8 cellular contexts compared by ENCODE assay signal in genomic region chr10:100518761-100519241, GRCh38. TPM values are rescaled to one million over a fixed set of nuclear protein-coding genes. Genes with fewer than 3 reads are reported as not detected.
A peak's percentile ranks its signal among the peaks of the same experiment; 100 is the strongest.
DNase-seq lines count a peak whose midpoint lies in the region; ATAC-seq and TF ChIP-seq lines count a peak whose summit lies in the region.

No MANE protein-coding gene starts in this region.

- H3K4me3 ChIP-seq in HFF-Myc (replicated peaks; ENCODE audit: low read depth, low read length) (peak overlapping the region; percentile 38), PC-3 (ENCODE audit: low read length) (no peak overlapping the region)

- no peaks in the 10 kb centered on the region for H3F3A ChIP-seq in PC-3 (ENCODE audit: low read length, unreplicated experiment)

- no peaks in the 10 kb centered on the region for H3K9me3 ChIP-seq in CD4-positive, alpha-beta T cell (ENCODE audit: control insufficient read depth, low read length)
- H3K9me3 ChIP-seq in PC-3 (ENCODE audit: low read length): no peaks in the 10 kb centered on the region

- intact Hi-C loops in CD4-positive, alpha-beta T cell (cut with DNase I, micrococcal nuclease): loop anchor here (1.0 to 2.0 kb wide), 4 partner anchors 10 to 84 kb away; no protein-coding TSS in a partner anchor
- intact Hi-C loops in PC-3 (cut with micrococcal nuclease): loop anchor here (1.0 kb wide), 2 partner anchors 84 to 360 kb away; no protein-coding TSS in a partner anchor

- TF ChIP-seq CTCF in CD4-positive, alpha-beta T cell (IDR thresholded peaks at IDR 0.05): peak; percentile 88
- peak; percentile 63 for TF ChIP-seq CTCF in HFF-Myc (IDR thresholded peaks at IDR 0.05; ENCODE audit: low read depth, low read length, missing control alignments)
- peak; percentile 74 for TF ChIP-seq CTCF in PC-3 (conservative IDR thresholded peaks at IDR 0.05; ENCODE audit: low read depth, low read length)
- TF ChIP-seq CTCF in nephron progenitor cell (IDR thresholded peaks at IDR 0.05): peak; percentile 74

- no peak overlapping the region for H3K9ac ChIP-seq in PC-3 (ENCODE audit: low read length)

- H3K4me3 Mint-ChIP-seq in CD4-positive, alpha-beta T cell: no peak overlapping the region
- peak overlapping the region; percentile 95 for H3K4me3 Mint-ChIP-seq in nephron progenitor cell

- H3K36me3 ChIP-seq in PC-3 (ENCODE audit: low read depth, low read length): no peaks in the 10 kb centered on the region

- no peak overlapping the region for H3K4me2 ChIP-seq in PC-3 (ENCODE audit: low read length)

- peak; percentile 80 for ATAC-seq in CD4-positive, alpha-beta T cell (ENCODE audit: poor library complexity)
- ATAC-seq in PC-3: peak; percentile 41

- H3K27me3 ChIP-seq in CD4-positive, alpha-beta T cell (ENCODE audit: control insufficient read depth, insufficient read depth, low read length): no peaks in the 10 kb centered on the region
- H3K27me3 ChIP-seq in PC-3 (ENCODE audit: low read length): no peaks in the 10 kb centered on the region

- no peak overlapping the region for H2AFZ ChIP-seq in PC-3 (ENCODE audit: low read length)

- POLR2A ChIA-PET in CD4-positive, alpha-beta T cell (lab: Charles Lee): interaction anchor here (0.6 to 2.0 kb wide), 8 partner anchors 9 to 80 kb away, joined by 3 to 25 read pairs (median 4); partner anchors contain the start of genes HIF1AN and NDUFB8
- POLR2A ChIA-PET in PC-3 (lab: Charles Lee; ENCODE audit: unreplicated experiment): no interaction called here

- peak; percentile 38 to 57 (median 50) for DNase-seq in CD4-positive, alpha-beta T cell
- DNase-seq in HFF-Myc (ENCODE audit: extremely low read depth, low read depth): peak; percentile 44
- peak; percentile 73 for DNase-seq in PC-3
- peak; percentile 46 for DNase-seq in activated gamma-delta T cell treated with anti-CD3 and anti-CD28 coated beads, Interleukin-2, amount 50 U/mL, for 16 hours (ENCODE audit: low read depth)
- peak; percentile 39 for DNase-seq in fibroblast of the conjunctiva (ENCODE audit: low read depth)
- peak; percentile 79 for DNase-seq in nephron progenitor cell
- peak; percentile 64 for DNase-seq in ureter (ENCODE audit: low spot score)
- DNase-seq in NK-92 (lab: John Stamatoyannopoulos, UW; ENCODE audit: unreplicated experiment): no peak

- no peak overlapping the region for H3K27ac ChIP-seq in CD4-positive, alpha-beta T cell (ENCODE audit: low read depth, low read length)
- no peak overlapping the region for H3K27ac ChIP-seq in PC-3 (ENCODE audit: low read length)

- H3K9me3 Mint-ChIP-seq in CD4-positive, alpha-beta T cell: no peaks in the 10 kb centered on the region
- no peaks in the 10 kb centered on the region for H3K9me3 Mint-ChIP-seq in nephron progenitor cell

- H3K36me3 Mint-ChIP-seq in CD4-positive, alpha-beta T cell (ENCODE audit: low read depth): peaks cover 50% of the 10 kb centered on the region
- H3K36me3 Mint-ChIP-seq in nephron progenitor cell (ENCODE audit: low read depth): peaks cover 18% of the 10 kb centered on the region

- H3K9me2 ChIP-seq in PC-3 (replicated peaks; ENCODE audit: low read length): no peaks in the 10 kb centered on the region

- peaks cover 24% of the 10 kb centered on the region for H3K4me1 ChIP-seq in PC-3 (ENCODE audit: insufficient read depth, low read length)

- no peaks in the 10 kb centered on the region for H3K79me2 ChIP-seq in PC-3 (ENCODE audit: low read length)

- H4K20me1 ChIP-seq in PC-3 (ENCODE audit: low read length): no peaks in the 10 kb centered on the region

- BruUV-seq in PC-3 (replicated peaks; lab: Mats Ljungman, UMichigan): no TSS peak

- H3K27ac Mint-ChIP-seq in CD4-positive, alpha-beta T cell: peak overlapping the region; percentile 29
- no peak overlapping the region for H3K27ac Mint-ChIP-seq in nephron progenitor cell

- peaks cover 16% of the 10 kb centered on the region for H3K4me1 Mint-ChIP-seq in CD4-positive, alpha-beta T cell (ENCODE audit: low read depth)
- H3K4me1 Mint-ChIP-seq in nephron progenitor cell: peaks cover 5% of the 10 kb centered on the region

- no peaks in the 10 kb centered on the region for H3K27me3 Mint-ChIP-seq in CD4-positive, alpha-beta T cell
- peaks cover 35% of the 10 kb centered on the region for H3K27me3 Mint-ChIP-seq in nephron progenitor cell (ENCODE audit: low read depth, poor library complexity)

- CTCF ChIA-PET in CD4-positive, alpha-beta T cell (lab: Charles Lee): interaction anchor here (0.6 to 2.4 kb wide), 18 partner anchors 9 to 189 kb away, joined by 3 to 45 read pairs (median 4); partner anchors contain the start of genes HIF1AN, NDUFB8 and PKD2L1
- CTCF ChIA-PET in PC-3 (lab: Charles Lee): interaction anchor here (0.6 to 1.3 kb wide), 8 partner anchors 9 to 360 kb away, joined by 4 to 20 read pairs (median 6); partner anchors contain the start of gene HIF1AN

RNA-seq across cellular contexts. Expression of gene SEC31B, which starts 0.9 kb away (rescaled TPM):
- 10 to 100 TPM; 49.2 to 52.1 TPM for total RNA-seq in CD4-positive, alpha-beta T cell
- 1.5 and 1.6 TPM in 2 replicates for total RNA-seq in PC-3 (2014; rRNA removed)
- 16.0 TPM for total RNA-seq in ureter

RNA-seq across cellular contexts. Expression of gene NDUFB8, which starts 10.9 kb away (rescaled TPM):
- total RNA-seq in CD4-positive, alpha-beta T cell: 100 to 1,000 TPM; 155 to 173 TPM
- total RNA-seq in PC-3 (2014; rRNA removed): 365 and 399 TPM in 2 replicates
- 152 TPM for total RNA-seq in ureter

RNA-seq across cellular contexts. Expression of gene HIF1AN, which starts 16.9 kb away (rescaled TPM):
- total RNA-seq in CD4-positive, alpha-beta T cell: 10 to 100 TPM; 29.7 to 30.5 TPM
- total RNA-seq in PC-3 (2014; rRNA removed): 4.5 TPM in 2 replicates
- total RNA-seq in ureter: 50.6 TPM

RNA-seq across cellular contexts. Expression of gene WNT8B, which starts 56.0 kb away (rescaled TPM):
- total RNA-seq in CD4-positive, alpha-beta T cell: not detected
- total RNA-seq in PC-3 (2014; rRNA removed) (0.29 TPM in 1 of 2 replicates, not detected in the other), ureter (0.99 TPM)
